ENCODE assay signal across 8 cellular contexts in the genomic region with DNA sequence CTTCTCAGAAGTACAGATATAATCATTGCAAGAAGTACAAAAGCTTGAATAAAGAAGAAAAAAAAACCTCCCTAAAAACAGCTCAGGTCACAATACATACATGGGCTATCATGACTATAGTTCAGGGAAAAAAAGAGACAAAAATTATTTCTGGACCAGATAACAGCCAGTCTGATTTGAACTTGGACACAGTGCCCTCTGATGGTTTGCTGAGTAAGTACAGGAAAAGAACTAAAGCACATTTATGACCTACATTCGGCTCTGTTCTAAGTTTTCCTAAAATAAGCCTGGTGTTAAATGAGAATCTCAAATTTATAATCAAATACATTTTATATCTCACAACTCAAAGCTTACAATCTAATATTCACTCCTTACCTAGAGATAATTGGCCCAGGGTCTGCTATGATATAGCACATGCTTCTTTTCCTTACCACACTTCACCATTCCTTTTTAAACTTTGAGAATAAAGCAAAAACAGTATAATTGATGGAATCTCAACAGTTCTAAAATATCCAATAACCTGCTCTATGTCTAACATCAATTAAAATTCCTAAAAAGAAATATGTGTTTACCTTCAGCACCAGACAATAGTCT.
A peak's percentile ranks its signal among the peaks of the same experiment; 100 is the strongest.
DNase-seq lines count a peak whose midpoint lies in the region; ATAC-seq, FAIRE-seq and TF ChIP-seq lines count a peak whose summit lies in the region.

No MANE protein-coding gene starts in this region.

- H3K27ac ChIP-seq in left lung (no peak overlapping the region), upper lobe of left lung (no peak overlapping the region)

- no peak for TF ChIP-seq POLR2A in upper lobe of left lung (IDR thresholded peaks at IDR 0.05)

- ATAC-seq in left lung (peak; percentile 79), upper lobe of left lung (ENCODE audit: low FRiP score in 2 of 2) (peak; percentile 65 to 83)

- H3K36me3 ChIP-seq in left lung (peaks cover 2 to 46% of the 10 kb centered on the region in 2 donors), upper lobe of left lung (peaks cover 0 to 95% (median 28%) of the 10 kb centered on the region in 4 donors)

- FAIRE-seq in A204.1 (lab: Jason Lieb, UNC): peak; percentile 96

- no peak overlapping the region for H3K4me3 ChIP-seq in left lung
- H3K4me3 ChIP-seq in upper lobe of left lung: no peak overlapping the region

- H3K4me1 ChIP-seq in left lung: peaks cover 0 to 11% of the 10 kb centered on the region in 2 donors
- peaks cover 0 to 13% (median 8%) of the 10 kb centered on the region in 4 donors for H3K4me1 ChIP-seq in upper lobe of left lung

- TF ChIP-seq EP300 in Ishikawa (IDR thresholded peaks at IDR 0.05; ENCODE audit: borderline replicate concordance) (no peak), upper lobe of left lung (IDR thresholded peaks at IDR 0.05) (no peak)

- 10 to 11% methylated on average over 1 of the region's 1 CpG for WGBS in upper lobe of left lung, 2 donors

- peak; percentile 66 for DNase-seq in GM03348 (ENCODE audit: low spot score)
- peak; percentile 78 for DNase-seq in RKO (ENCODE audit: low spot score)
- DNase-seq in cerebellum (ENCODE audit: low spot score): peak; percentile 60
- DNase-seq in left lung: no peak
- DNase-seq in upper lobe of left lung: no peak
- no peak for DNase-seq in activated effector memory CD4-positive, alpha-beta T cell treated with anti-CD3 and anti-CD28 coated beads, Interleukin-2, amount 50 U/mL, for 16 hours

- peak; percentile 69 for TF ChIP-seq RAD21 in Ishikawa (IDR thresholded peaks at IDR 0.05; ENCODE audit: low read depth)

- H3K9me3 ChIP-seq in left lung: no peaks in the 10 kb centered on the region
- no peaks in the 10 kb centered on the region for H3K9me3 ChIP-seq in upper lobe of left lung

- peak; percentile 51 to 58 for TF ChIP-seq CTCF in left lung (IDR thresholded peaks at IDR 0.05)
- TF ChIP-seq CTCF in upper lobe of left lung (IDR thresholded peaks at IDR 0.05): peak; percentile 33 to 61 (median 57)

- intact Hi-C loops in left lung (cut with DNase I): no loop called here

- H3K27me3 ChIP-seq in left lung (no peaks in the 10 kb centered on the region), upper lobe of left lung (no peaks in the 10 kb centered on the region)

TF ChIP-seq in Ishikawa, 13 proteins besides CTCF, POLR2A, EP300 and RAD21:
- no peak for TF ChIP-seq CREB1 (IDR thresholded peaks at IDR 0.05; ENCODE audit: low read depth)
- TF ChIP-seq, protein P1, sequence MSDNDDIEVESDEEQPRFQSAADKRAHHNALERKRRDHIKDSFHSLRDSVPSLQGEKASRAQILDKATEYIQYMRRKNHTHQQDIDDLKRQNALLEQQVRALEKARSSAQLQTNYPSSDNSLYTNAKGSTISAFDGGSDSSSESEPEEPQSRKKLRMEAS (IDR thresholded peaks at IDR 0.05): no peak
- no peak for TF ChIP-seq TEAD4 (IDR thresholded peaks at IDR 0.05)
- TF ChIP-seq NFIC (IDR thresholded peaks at IDR 0.05): no peak
- no peak for TF ChIP-seq TCF12 (IDR thresholded peaks at IDR 0.05; ENCODE audit: low read depth)
- TF ChIP-seq ZBTB7A (IDR thresholded peaks at IDR 0.05; ENCODE audit: low read depth): no peak
- TF ChIP-seq YY1 (IDR thresholded peaks at IDR 0.05; ENCODE audit: low read depth): no peak
- TF ChIP-seq CEBPB (IDR thresholded peaks at IDR 0.05): no peak
- TF ChIP-seq TAF1 (IDR thresholded peaks at IDR 0.05; ENCODE audit: low read depth): no peak
- TF ChIP-seq FOXM1 (IDR thresholded peaks at IDR 0.05; ENCODE audit: borderline replicate concordance, low read depth): no peak
- TF ChIP-seq, protein P2, sequence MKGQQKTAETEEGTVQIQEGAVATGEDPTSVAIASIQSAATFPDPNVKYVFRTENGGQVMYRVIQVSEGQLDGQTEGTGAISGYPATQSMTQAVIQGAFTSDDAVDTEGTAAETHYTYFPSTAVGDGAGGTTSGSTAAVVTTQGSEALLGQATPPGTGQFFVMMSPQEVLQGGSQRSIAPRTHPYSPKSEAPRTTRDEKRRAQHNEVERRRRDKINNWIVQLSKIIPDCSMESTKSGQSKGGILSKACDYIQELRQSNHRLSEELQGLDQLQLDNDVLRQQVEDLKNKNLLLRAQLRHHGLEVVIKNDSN (IDR thresholded peaks at IDR 0.05): no peak
- TF ChIP-seq, protein P3, sequence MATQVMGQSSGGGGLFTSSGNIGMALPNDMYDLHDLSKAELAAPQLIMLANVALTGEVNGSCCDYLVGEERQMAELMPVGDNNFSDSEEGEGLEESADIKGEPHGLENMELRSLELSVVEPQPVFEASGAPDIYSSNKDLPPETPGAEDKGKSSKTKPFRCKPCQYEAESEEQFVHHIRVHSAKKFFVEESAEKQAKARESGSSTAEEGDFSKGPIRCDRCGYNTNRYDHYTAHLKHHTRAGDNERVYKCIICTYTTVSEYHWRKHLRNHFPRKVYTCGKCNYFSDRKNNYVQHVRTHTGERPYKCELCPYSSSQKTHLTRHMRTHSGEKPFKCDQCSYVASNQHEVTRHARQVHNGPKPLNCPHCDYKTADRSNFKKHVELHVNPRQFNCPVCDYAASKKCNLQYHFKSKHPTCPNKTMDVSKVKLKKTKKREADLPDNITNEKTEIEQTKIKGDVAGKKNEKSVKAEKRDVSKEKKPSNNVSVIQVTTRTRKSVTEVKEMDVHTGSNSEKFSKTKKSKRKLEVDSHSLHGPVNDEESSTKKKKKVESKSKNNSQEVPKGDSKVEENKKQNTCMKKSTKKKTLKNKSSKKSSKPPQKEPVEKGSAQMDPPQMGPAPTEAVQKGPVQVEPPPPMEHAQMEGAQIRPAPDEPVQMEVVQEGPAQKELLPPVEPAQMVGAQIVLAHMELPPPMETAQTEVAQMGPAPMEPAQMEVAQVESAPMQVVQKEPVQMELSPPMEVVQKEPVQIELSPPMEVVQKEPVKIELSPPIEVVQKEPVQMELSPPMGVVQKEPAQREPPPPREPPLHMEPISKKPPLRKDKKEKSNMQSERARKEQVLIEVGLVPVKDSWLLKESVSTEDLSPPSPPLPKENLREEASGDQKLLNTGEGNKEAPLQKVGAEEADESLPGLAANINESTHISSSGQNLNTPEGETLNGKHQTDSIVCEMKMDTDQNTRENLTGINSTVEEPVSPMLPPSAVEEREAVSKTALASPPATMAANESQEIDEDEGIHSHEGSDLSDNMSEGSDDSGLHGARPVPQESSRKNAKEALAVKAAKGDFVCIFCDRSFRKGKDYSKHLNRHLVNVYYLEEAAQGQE (IDR thresholded peaks at IDR 0.05; ENCODE audit: low read depth): no peak
- TF ChIP-seq EGR1 (IDR thresholded peaks at IDR 0.05): no peak

Comparison
In these comparisons a context has a peak if more than half of its experiments do, and no peak if none do; other contexts are left out.
1. DNase-seq: peak in GM03348 (single experiment), RKO (single experiment) and cerebellum (single experiment); none in left lung (0 of 2), upper lobe of left lung (0 of 2) and activated effector memory CD4-positive, alpha-beta T cell treated with anti-CD3 and anti-CD28 coated beads, Interleukin-2, amount 50 U/mL, for 16 hours (single experiment).